In genomic region chr18:75554112-75554511, GRCh38 we compare ENCODE assay signal across 24 cellular contexts.
"Had no signal": no experiment of that assay in that cellular context is flagged by ENCODE, and none has a peak within 500 bp of the region (broad histone marks: within the 10 kb centered on the region; RNA-seq: fewer than 3 reads in every experiment).

No MANE protein-coding gene starts in this region.

- DNase-seq: effector memory CD4-positive, alpha-beta T cell; esophagus squamous epithelium; foreskin fibroblast; glutamatergic neuron; kidney; left cardiac atrium; left ventricle myocardium inferior; lower lobe of right lung; mesenchymal stem cell; naive B cell; nephron progenitor cell; psoas muscle; retina; right lobe of liver; stimulated activated CD4-positive, alpha-beta T cell treated with anti-CD3 and anti-CD28 coated beads, Interleukin-2, amount 100 ng/mL, for 24 hours; stimulated activated CD4-positive, alpha-beta T cell treated with anti-CD3 and anti-CD28 coated beads, Interleukin-4, amount 100 ng/mL, for 4 hours; stimulated activated naive B cell treated with anti-CD40 and anti-IgM and Interleukin-4, amounts not matched to agents 10 μg/mL and 1 μg/mL and 100 μg/mL, for 72 hours; stimulated activated naive CD8-positive, alpha-beta T cell treated with anti-CD3 and anti-CD28 coated beads, Interleukin-15, amount 100 ng/mL, for 72 hours; testis; upper lobe of right lung had no signal

- H3K36me3 Mint-ChIP-seq: naive B cell; stimulated activated naive B cell treated with anti-CD40 and anti-IgM and Interleukin-4, amounts not matched to agents 10 μg/mL and 1 μg/mL and 100 μg/mL, for 72 hours had no signal

- H3K27ac ChIP-seq: epithelial cell of prostate, esophagus squamous epithelium, gastroesophageal sphincter, left ventricle myocardium inferior, lower lobe of right lung, psoas muscle, right lobe of liver, testis, tibial nerve, upper lobe of right lung, vagina had no signal

- H3K4me3 Mint-ChIP-seq: naive B cell; nephron progenitor cell; stimulated activated naive B cell treated with anti-CD40 and anti-IgM and Interleukin-4, amounts not matched to agents 10 μg/mL and 1 μg/mL and 100 μg/mL, for 72 hours; stimulated activated naive CD8-positive, alpha-beta T cell treated with anti-CD3 and anti-CD28 coated beads, Interleukin-15, amount 100 ng/mL, for 72 hours had no signal

- H3K27me3 ChIP-seq: esophagus squamous epithelium, right lobe of liver, testis, tibial nerve, upper lobe of right lung, vagina had no signal

- ATAC-seq: gastroesophageal sphincter; left cardiac atrium; lower lobe of right lung; psoas muscle; right lobe of liver; stimulated activated naive B cell treated with anti-CD40 and anti-IgM and Interleukin-4, amounts not matched to agents 10 μg/mL and 1 μg/mL and 100 μg/mL, for 72 hours; stimulated activated naive CD8-positive, alpha-beta T cell treated with anti-CD3 and anti-CD28 coated beads, Interleukin-15, amount 100 ng/mL, for 72 hours; upper lobe of right lung had no signal

- H3K27ac Mint-ChIP-seq: naive B cell; nephron progenitor cell; stimulated activated naive B cell treated with anti-CD40 and anti-IgM and Interleukin-4, amounts not matched to agents 10 μg/mL and 1 μg/mL and 100 μg/mL, for 72 hours; stimulated activated naive CD8-positive, alpha-beta T cell treated with anti-CD3 and anti-CD28 coated beads, Interleukin-15, amount 100 ng/mL, for 72 hours had no signal

- H3K4me1 Mint-ChIP-seq: naive B cell; stimulated activated naive B cell treated with anti-CD40 and anti-IgM and Interleukin-4, amounts not matched to agents 10 μg/mL and 1 μg/mL and 100 μg/mL, for 72 hours; stimulated activated naive CD8-positive, alpha-beta T cell treated with anti-CD3 and anti-CD28 coated beads, Interleukin-15, amount 100 ng/mL, for 72 hours had no signal

- H3K4me3 ChIP-seq: esophagus squamous epithelium, gastroesophageal sphincter, left ventricle myocardium inferior, lower lobe of right lung, psoas muscle, right lobe of liver, testis, tibial nerve, upper lobe of right lung, vagina had no signal

- H3K36me3 ChIP-seq: esophagus squamous epithelium, gastroesophageal sphincter, left ventricle myocardium inferior, lower lobe of right lung, right lobe of liver, tibial nerve, upper lobe of right lung, vagina had no signal

- H3K9me3 Mint-ChIP-seq: stimulated activated naive B cell treated with anti-CD40 and anti-IgM and Interleukin-4, amounts not matched to agents 10 μg/mL and 1 μg/mL and 100 μg/mL, for 72 hours; stimulated activated naive CD8-positive, alpha-beta T cell treated with anti-CD3 and anti-CD28 coated beads, Interleukin-15, amount 100 ng/mL, for 72 hours had no signal

- H3K9me3 ChIP-seq: esophagus squamous epithelium, gastroesophageal sphincter, left ventricle myocardium inferior, lower lobe of right lung, psoas muscle, right lobe of liver, testis, tibial nerve, upper lobe of right lung, vagina had no signal

- H3K4me1 ChIP-seq: esophagus squamous epithelium, gastroesophageal sphincter, left ventricle myocardium inferior, lower lobe of right lung, psoas muscle, right lobe of liver, testis, tibial nerve, upper lobe of right lung, vagina had no signal
